ENCODE assay signal across 10 cellular contexts in the genomic region with DNA sequence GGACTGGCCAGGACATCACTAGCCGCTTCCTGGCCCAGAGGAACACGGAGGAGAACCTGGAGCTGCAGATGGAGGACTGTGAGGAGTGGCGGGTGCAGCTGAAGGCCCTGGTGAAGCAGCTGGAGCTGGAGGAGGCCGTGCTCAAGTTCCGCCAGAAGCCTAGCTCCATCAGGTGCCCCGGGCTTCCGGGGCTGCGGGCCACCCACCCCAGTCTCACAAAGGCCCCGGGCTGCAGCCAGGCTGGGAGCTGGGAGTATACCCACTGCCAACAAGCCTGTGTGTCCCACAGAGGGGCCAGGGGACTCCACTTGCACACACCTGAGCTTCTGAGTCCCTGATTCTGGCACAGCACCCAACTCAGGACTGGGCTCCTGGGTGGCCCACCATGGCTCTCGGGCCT. TPM values are rescaled to one million over a fixed set of nuclear protein-coding genes. Genes with fewer than 3 reads are reported as not detected.
DNase-seq lines count a peak whose midpoint lies in the region; ATAC-seq and TF ChIP-seq lines count a peak whose summit lies in the region.
"Had no signal": no experiment of that assay in that cellular context is flagged by ENCODE, and none has a peak within 500 bp of the region (broad histone marks: within the 10 kb centered on the region; RNA-seq: fewer than 3 reads in every experiment).

No MANE protein-coding gene starts in this region.

- TF ChIP-seq CTCF in glutamatergic neuron (IDR thresholded peaks at IDR 0.05; ENCODE audit: partially characterized antibody, unreplicated experiment) = no peak

- no peak overlapping the region for H3K9ac ChIP-seq in mesendoderm (ENCODE audit: low read length)

- H3K79me1 ChIP-seq in mesendoderm (ENCODE audit: low read length) = peaks cover 11% of the 10 kb centered on the region

- CTCF ChIA-PET in activated naive CD4-positive, alpha-beta T cell treated with anti-CD3 and anti-CD28 coated beads, Interleukin-2, amount 10 ng/mL, durations not matched to agents 7 days and 5 days (lab: Charles Lee) = interaction anchor here (6.7 kb wide), 1 partner anchor 13 kb away, joined by 29 read pairs; no protein-coding TSS in a partner anchor
- CTCF ChIA-PET in T-cell (lab: Charles Lee) = no interaction called here

- no peak overlapping the region for H4K8ac ChIP-seq in mesendoderm (ENCODE audit: low read depth, low read length)

- H3K27me3 Mint-ChIP-seq in activated naive CD4-positive, alpha-beta T cell treated with anti-CD3 and anti-CD28 coated beads, Interleukin-2, amount 10 ng/mL, durations not matched to agents 7 days and 5 days = peaks cover 16% of the 10 kb centered on the region
- no peaks in the 10 kb centered on the region for H3K27me3 Mint-ChIP-seq in T-cell
- peaks cover 14% of the 10 kb centered on the region for H3K27me3 Mint-ChIP-seq in glutamatergic neuron (ENCODE audit: unreplicated experiment)
- peaks cover 13% of the 10 kb centered on the region for H3K27me3 Mint-ChIP-seq in stimulated activated naive CD8-positive, alpha-beta T cell treated with anti-CD3 and anti-CD28 coated beads, Interleukin-15, amount 100 ng/mL, for 72 hours

- H3K23ac ChIP-seq in mesendoderm (ENCODE audit: low read length) = no peak overlapping the region

- no peaks in the 10 kb centered on the region for H3K9me3 Mint-ChIP-seq in activated naive CD4-positive, alpha-beta T cell treated with anti-CD3 and anti-CD28 coated beads, Interleukin-2, amount 10 ng/mL, durations not matched to agents 7 days and 5 days
- H3K9me3 Mint-ChIP-seq in T-cell (no peaks in the 10 kb centered on the region), glutamatergic neuron (ENCODE audit: unreplicated experiment) (peaks cover 26% of the 10 kb centered on the region)
- no peaks in the 10 kb centered on the region for H3K9me3 Mint-ChIP-seq in stimulated activated naive CD8-positive, alpha-beta T cell treated with anti-CD3 and anti-CD28 coated beads, Interleukin-15, amount 100 ng/mL, for 72 hours

- no peaks in the 10 kb centered on the region for H3K36me3 ChIP-seq in mesendoderm (ENCODE audit: control insufficient read depth, insufficient read depth, low read length)

- no peak overlapping the region for H3K4ac ChIP-seq in mesendoderm (ENCODE audit: low read depth, low read length)

- POLR2A ChIA-PET in T-cell (lab: Charles Lee) = no interaction called here

- DNase-seq in activated naive CD4-positive, alpha-beta T cell treated with anti-CD3 and anti-CD28 coated beads, Interleukin-2, amount 10 ng/mL, durations not matched to agents 7 days and 5 days = no peak
- DNase-seq in activated naive CD4-positive, alpha-beta T cell treated with anti-CD3 and anti-CD28 coated beads, Interleukin-2, amount 50 U/mL, for 16 hours = no peak
- DNase-seq in T-cell (no peak), glutamatergic neuron (no peak), mesendoderm (no peak), GM19240 (ENCODE audit: insufficient read length, low spot score) (no peak)
- DNase-seq in stimulated activated naive CD8-positive, alpha-beta T cell treated with anti-CD3 and anti-CD28 coated beads, Interleukin-15, amount 100 ng/mL, for 72 hours = no peak
- DNase-seq in stimulated activated CD4-positive, alpha-beta T cell treated with anti-CD3 and anti-CD28 coated beads, Interleukin-2, amount 100 ng/mL, for 24 hours = no peak
- DNase-seq: foreskin fibroblast, NCI-H510A had no signal

- H3K18ac ChIP-seq in mesendoderm (ENCODE audit: low read length) = no peak overlapping the region

- no peak overlapping the region for H3K27ac Mint-ChIP-seq in activated naive CD4-positive, alpha-beta T cell treated with anti-CD3 and anti-CD28 coated beads, Interleukin-2, amount 10 ng/mL, durations not matched to agents 7 days and 5 days
- H3K27ac Mint-ChIP-seq in T-cell (peak overlapping the region; percentile 89 to 90), glutamatergic neuron (ENCODE audit: unreplicated experiment) (no peak overlapping the region)
- H3K27ac Mint-ChIP-seq in stimulated activated naive CD8-positive, alpha-beta T cell treated with anti-CD3 and anti-CD28 coated beads, Interleukin-15, amount 100 ng/mL, for 72 hours = no peak overlapping the region

- no peak overlapping the region for H2BK15ac ChIP-seq in mesendoderm (replicated peaks; ENCODE audit: low read depth)

- H3K4me2 ChIP-seq in mesendoderm (ENCODE audit: low read length) = no peak overlapping the region

- H3K4me3 Mint-ChIP-seq in activated naive CD4-positive, alpha-beta T cell treated with anti-CD3 and anti-CD28 coated beads, Interleukin-2, amount 10 ng/mL, durations not matched to agents 7 days and 5 days = peak overlapping the region; percentile 86
- peak overlapping the region; percentile 83 to 87 (median 85) for H3K4me3 Mint-ChIP-seq in T-cell
- peak overlapping the region; percentile 81 for H3K4me3 Mint-ChIP-seq in glutamatergic neuron (ENCODE audit: unreplicated experiment)
- peak overlapping the region; percentile 88 to 93 for H3K4me3 Mint-ChIP-seq in stimulated activated naive CD8-positive, alpha-beta T cell treated with anti-CD3 and anti-CD28 coated beads, Interleukin-15, amount 100 ng/mL, for 72 hours

- peaks cover 26% of the 10 kb centered on the region for H3K79me2 ChIP-seq in mesendoderm (ENCODE audit: control insufficient read depth, insufficient read depth, low read length)

- H3K56ac ChIP-seq in mesendoderm (ENCODE audit: low read length) = no peak overlapping the region

- no peak for ATAC-seq in T-cell (replicated peaks in 1 of 4)
- no peak for ATAC-seq in stimulated activated naive CD8-positive, alpha-beta T cell treated with anti-CD3 and anti-CD28 coated beads, Interleukin-15, amount 100 ng/mL, for 72 hours

- peaks cover 50% of the 10 kb centered on the region for H3K4me1 Mint-ChIP-seq in activated naive CD4-positive, alpha-beta T cell treated with anti-CD3 and anti-CD28 coated beads, Interleukin-2, amount 10 ng/mL, durations not matched to agents 7 days and 5 days
- H3K4me1 Mint-ChIP-seq in T-cell = peaks cover 33 to 42% (median 40%) of the 10 kb centered on the region in 3 donors
- H3K4me1 Mint-ChIP-seq in glutamatergic neuron (ENCODE audit: low read depth, unreplicated experiment) = peaks cover 15% of the 10 kb centered on the region
- H3K4me1 Mint-ChIP-seq in stimulated activated naive CD8-positive, alpha-beta T cell treated with anti-CD3 and anti-CD28 coated beads, Interleukin-15, amount 100 ng/mL, for 72 hours = peaks cover 44% of the 10 kb centered on the region

- H3K4me3 ChIP-seq in mesendoderm (ENCODE audit: low read length) = no peak overlapping the region

- H2BK5ac ChIP-seq in mesendoderm (ENCODE audit: low read length) = no peak overlapping the region

- H3K27ac ChIP-seq in mesendoderm (ENCODE audit: low read depth, low read length) = no peak overlapping the region

- H2BK120ac ChIP-seq in mesendoderm (ENCODE audit: low read depth, low read length) = no peak overlapping the region

- no peak overlapping the region for H4K5ac ChIP-seq in mesendoderm (ENCODE audit: low read length)

- H3K36me3 Mint-ChIP-seq in activated naive CD4-positive, alpha-beta T cell treated with anti-CD3 and anti-CD28 coated beads, Interleukin-2, amount 10 ng/mL, durations not matched to agents 7 days and 5 days = peaks cover 17% of the 10 kb centered on the region
- H3K36me3 Mint-ChIP-seq in T-cell (peaks cover 7% of the 10 kb centered on the region), glutamatergic neuron (ENCODE audit: unreplicated experiment) (peaks cover 5% of the 10 kb centered on the region)

- H3K27me3 ChIP-seq in mesendoderm (ENCODE audit: insufficient read depth, low read length, poor library complexity) = no peaks in the 10 kb centered on the region

- no CpG with 5 or more reads among the region's 10 CpGs for WGBS in mesendoderm (ENCODE audit: extremely low coverage, insufficient coverage, low lambda C conversion rate)

- no peak overlapping the region for H2AK5ac ChIP-seq in mesendoderm (ENCODE audit: low read length)

- peaks cover 4% of the 10 kb centered on the region for H3K4me1 ChIP-seq in mesendoderm (ENCODE audit: control insufficient read depth, low read depth, low read length)

RNA-seq across cellular contexts. Expression of gene RABL6, which starts 1.7 kb away (rescaled TPM):
- total RNA-seq in T-cell (10 to 100 TPM; 60.5 to 86.7 (median 82.8) TPM), glutamatergic neuron (ENCODE audit: unreplicated experiment) (149 TPM)
- 81.0 TPM for polyA plus RNA-seq in mesendoderm (2013, experiment 1 of 2)
- 80.3 TPM for polyA plus RNA-seq in mesendoderm (2013, experiment 2 of 2)

RNA-seq across cellular contexts. Expression of gene CCDC183, which starts 9.9 kb away (rescaled TPM):
- total RNA-seq in T-cell (1 to 10 TPM; 1.9 to 2.9 (median 2.3) TPM), glutamatergic neuron (ENCODE audit: unreplicated experiment) (20.0 TPM)
- 0.17 TPM for polyA plus RNA-seq in mesendoderm (2013, experiment 1 of 2)
- 0.25 TPM for polyA plus RNA-seq in mesendoderm (2013, experiment 2 of 2)

RNA-seq across cellular contexts. Expression of gene TMEM141, which starts 14.9 kb away (rescaled TPM):
- 10 to 100 TPM; 24.4 to 53.5 (median 45.8) TPM for total RNA-seq in T-cell
- 46.1 TPM for total RNA-seq in glutamatergic neuron (ENCODE audit: unreplicated experiment)
- 29.9 TPM for polyA plus RNA-seq in mesendoderm (2013, experiment 1 of 2)
- 29.3 TPM for polyA plus RNA-seq in mesendoderm (2013, experiment 2 of 2)

RNA-seq across cellular contexts. Expression of gene AJM1, which starts 36.2 kb away (rescaled TPM):
- total RNA-seq in T-cell = 1 to 10 TPM; 2.1 to 7.5 (median 5.1) TPM
- 15.3 TPM for total RNA-seq in glutamatergic neuron (ENCODE audit: unreplicated experiment)
- 0.41 TPM for polyA plus RNA-seq in mesendoderm (2013, experiment 1 of 2)
- polyA plus RNA-seq in mesendoderm (2013, experiment 2 of 2) = 0.34 TPM

RNA-seq across cellular contexts. Expression of gene LCN15, which starts 41.7 kb away (rescaled TPM):
- not detected for total RNA-seq in T-cell
- 1.9 TPM for total RNA-seq in glutamatergic neuron (ENCODE audit: unreplicated experiment)
- polyA plus RNA-seq in mesendoderm (2013, experiment 1 of 2) = 0.06 TPM
- polyA plus RNA-seq in mesendoderm (2013, experiment 2 of 2) = 0.10 TPM

Comparison
In these comparisons a context has a peak if more than half of its experiments do, and no peak if none do; other contexts are left out.
1. H3K27ac Mint-ChIP-seq: peak in T-cell (2 of 2); none in activated naive CD4-positive, alpha-beta T cell treated with anti-CD3 and anti-CD28 coated beads, Interleukin-2, amount 10 ng/mL, durations not matched to agents 7 days and 5 days (single experiment), glutamatergic neuron (single experiment) and stimulated activated naive CD8-positive, alpha-beta T cell treated with anti-CD3 and anti-CD28 coated beads, Interleukin-15, amount 100 ng/mL, for 72 hours (0 of 2).
2. Peak in every context shown above with its lines, with median percentiles within 50 percentile points of each other: H3K4me3 Mint-ChIP-seq.